In genomic region chr3:152709659-152710058, GRCh38 we compare ENCODE assay signal across 24 cellular contexts.
"Had no signal": no experiment of that assay in that cellular context is flagged by ENCODE, and none has a peak within 500 bp of the region (broad histone marks: within the 10 kb centered on the region; RNA-seq: fewer than 3 reads in every experiment).

No MANE protein-coding gene starts in this region.

- H2AFZ ChIP-seq: neural progenitor cell, parathyroid adenoma had no signal

- H3K36me3 ChIP-seq: neural progenitor cell, ovary, right lobe of liver, sigmoid colon, stomach, thoracic aorta, thyroid gland, tibial nerve, upper lobe of left lung, vagina had no signal

- ATAC-seq: psoas muscle; right cardiac atrium; right lobe of liver; stimulated activated effector memory CD8-positive, alpha-beta T cell treated with anti-CD3 and anti-CD28 coated beads, Interleukin-12 subunit alpha, Interleukin-12 subunit beta, amount 100 ng/mL, for 72 hours; stimulated activated naive B cell treated with anti-CD40 and anti-IgM and Interleukin-4, amounts not matched to agents 10 μg/mL and 1 μg/mL and 100 μg/mL, for 72 hours had no signal

- H3K4me2 ChIP-seq: neural progenitor cell had no signal

- H3K9me3 ChIP-seq: ovary, psoas muscle, right lobe of liver, sigmoid colon, stomach, thoracic aorta, thyroid gland, tibial nerve, upper lobe of left lung, vagina had no signal

- H3K9ac ChIP-seq: neural progenitor cell, parathyroid adenoma had no signal

- H3K27ac ChIP-seq: neural progenitor cell, ovary, parathyroid adenoma, psoas muscle, right lobe of liver, sigmoid colon, stomach, thoracic aorta, thyroid gland, tibial nerve, upper lobe of left lung, vagina had no signal

- H3K4me3 ChIP-seq: neural progenitor cell, ovary, psoas muscle, right lobe of liver, sigmoid colon, stomach, thoracic aorta, thyroid gland, tibial nerve, upper lobe of left lung, vagina had no signal

- H3K27me3 ChIP-seq: neural progenitor cell, ovary, right lobe of liver, sigmoid colon, stomach, thyroid gland, tibial nerve, upper lobe of left lung, vagina had no signal

- H3K79me2 ChIP-seq: parathyroid adenoma had no signal

- DNase-seq: occipital lobe; ovary; posterior cingulate gyrus; psoas muscle; right cardiac atrium; right lobe of liver; sigmoid colon; small intestine; stimulated activated CD4-positive, alpha-beta T cell treated with anti-CD3 and anti-CD28 coated beads, Interleukin-15, amount 100 ng/mL, for 24 hours; stimulated activated CD4-positive, alpha-beta T cell treated with anti-CD3 and anti-CD28 coated beads, Interleukin-2, amount 100 ng/mL, for 24 hours; stimulated activated CD4-positive, alpha-beta T cell treated with anti-CD3 and anti-CD28 coated beads, Interleukin-2, amount 100 ng/mL, for 48 hours; stimulated activated CD4-positive, alpha-beta T cell treated with anti-CD3 and anti-CD28 coated beads, Interleukin-4, amount 100 ng/mL, for 24 hours; stimulated activated naive B cell treated with anti-CD40 and anti-IgM and Interleukin-4, amounts not matched to agents 10 μg/mL and 1 μg/mL and 100 μg/mL, for 72 hours; stimulated activated naive CD4-positive, alpha-beta T cell treated with Interleukin-2 at 50 U/mL for 16 hours; stomach; thyroid gland; trophoblast cell; upper lobe of left lung had no signal

- H3K4me1 ChIP-seq: neural progenitor cell, parathyroid adenoma, psoas muscle, right lobe of liver, sigmoid colon, stomach, thyroid gland, tibial nerve, upper lobe of left lung, vagina had no signal
